34 cellular contexts compared by ENCODE assay signal in genomic region chr6:99818161-99818560, GRCh38.
"Had no signal": no experiment of that assay in that cellular context is flagged by ENCODE, and none has a peak within 500 bp of the region (broad histone marks: within the 10 kb centered on the region; RNA-seq: fewer than 3 reads in every experiment).

No MANE protein-coding gene starts in this region.

- H3K27ac ChIP-seq: KMS-11 had no signal

- H3K9me3 ChIP-seq: MG63 had no signal

- DNase-seq: Karpas-422, Kasumi-1, MG63, MM.1S, MV-4-11, NCI-H1048, NCI-H1092, NCI-H1092 treated with DMSO at 0.1 percent for 48 hours, NCI-H1105, NCI-H1105 treated with DMSO at 0.1 percent for 48 hours, NCI-H1417, NCI-H1417 treated with DMSO at 0.1 percent for 48 hours, NCI-H1436, NCI-H1436 treated with DMSO at 0.1 percent for 48 hours, NCI-H146, NCI-H1694, NCI-H1694 treated with DMSO at 0.1 percent for 48 hours, NCI-H187, NCI-H187 treated with DMSO at 0.1 percent for 48 hours, NCI-H1930, NCI-H2029, NCI-H2029 treated with DMSO at 0.1 percent for 48 hours, NCI-H2081, NCI-H2081 treated with DMSO at 0.1 percent for 48 hours, NCI-H2107, NCI-H2171, NCI-H2171 treated with DMSO at 0.1 percent for 48 hours, NCI-H2227 treated with DMSO at 0.1 percent for 48 hours, NCI-H226, NCI-H345, NCI-H446, NCI-H446 treated with DMSO at 0.1 percent for 48 hours, NCI-H510A had no signal

- H3K36me3 ChIP-seq: MG63 had no signal

- H3K27me3 ChIP-seq: MG63 had no signal

- H3K4me3 ChIP-seq: MG63 had no signal

- H3K4me2 ChIP-seq: KMS-11 had no signal
